ENCODE assay signal across 5 cellular contexts in genomic region chr11:26977209-26977608, GRCh38. TPM values are rescaled to one million over a fixed set of nuclear protein-coding genes. Genes with fewer than 3 reads are reported as not detected.
"Had no signal": no experiment of that assay in that cellular context is flagged by ENCODE, and none has a peak within 500 bp of the region (broad histone marks: within the 10 kb centered on the region; RNA-seq: fewer than 3 reads in every experiment).

No MANE protein-coding gene starts in this region.

RNA-seq across cellular contexts. Expression of gene FIBIN, which starts 16.7 kb away (rescaled TPM):
- total RNA-seq: activated B cell treated with CpG ODN at 0.5 μM for 24 hours; activated CD8-positive, alpha-beta T cell treated with anti-CD3 and anti-CD28 coated beads for 36 hours; activated T-cell treated with anti-CD3 and anti-CD28 coated beads, Interleukin-2, amount 50 U/mL, for 4 hours; activated T-helper 17 cell treated with anti-CD3 and anti-CD28 coated beads, Interleukin-2, amount 50 U/mL, for 72 hours; T-helper 2 cell treated with Interferon-gamma antibody and Interleukin-4, amounts not matched to agents 100 ng/mL and 5 ng/mL, for 36 hours had no signal
